Comparison of ENCODE assay signal across 8 cellular contexts in genomic region chr17:42673885-42674754, GRCh38. TPM values are rescaled to one million over a fixed set of nuclear protein-coding genes. Genes with fewer than 3 reads are reported as not detected.
DNase-seq lines count a peak whose midpoint lies in the region; ATAC-seq, FAIRE-seq and TF ChIP-seq lines count a peak whose summit lies in the region.

No MANE protein-coding gene starts in this region.

- no peak overlapping the region for H3K27ac ChIP-seq in astrocyte (ENCODE audit: low read depth, low read length)

- peak overlapping the region; percentile 41 for H2AFZ ChIP-seq in astrocyte (ENCODE audit: low read depth, low read length)

- peaks cover 63% of the 10 kb centered on the region for H4K20me1 ChIP-seq in astrocyte (ENCODE audit: insufficient read depth, low read length)

- FAIRE-seq in astrocyte (lab: Jason Lieb, UNC), result no peak

- peak; percentile 20 for TF ChIP-seq CTCF in astrocyte (IDR thresholded peaks at IDR 0.05; ENCODE audit: insufficient read depth, low read depth, low read length)

- H3K9me3 Mint-ChIP-seq in astrocyte (ENCODE audit: unreplicated experiment), result no peaks in the 10 kb centered on the region
- H3K9me3 Mint-ChIP-seq in stimulated activated naive CD8-positive, alpha-beta T cell treated with anti-CD3 and anti-CD28 coated beads, Interleukin-15, amount 100 ng/mL, for 72 hours, result no peaks in the 10 kb centered on the region

- H3K4me1 ChIP-seq in astrocyte (ENCODE audit: insufficient read depth, low read length), result peaks cover 41% of the 10 kb centered on the region

- H3K9me3 ChIP-seq in astrocyte (ENCODE audit: insufficient read depth, low read depth, low read length), result no peaks in the 10 kb centered on the region
- H3K9me3 ChIP-seq in iPS-18c (ENCODE audit: control insufficient read depth, insufficient read depth, low read length), result no peaks in the 10 kb centered on the region

- no peak overlapping the region for H3K27ac Mint-ChIP-seq in astrocyte (ENCODE audit: unreplicated experiment)
- no peak overlapping the region for H3K27ac Mint-ChIP-seq in stimulated activated naive CD8-positive, alpha-beta T cell treated with anti-CD3 and anti-CD28 coated beads, Interleukin-15, amount 100 ng/mL, for 72 hours

- no peak for ATAC-seq in stimulated activated naive CD8-positive, alpha-beta T cell treated with anti-CD3 and anti-CD28 coated beads, Interleukin-15, amount 100 ng/mL, for 72 hours
- ATAC-seq in GM18858 (IDR thresholded peaks at IDR 0.05; ENCODE audit: unreplicated experiment) (no peak), HG03280 (IDR thresholded peaks at IDR 0.05; ENCODE audit: unreplicated experiment) (no peak)

- H3K4me3 ChIP-seq in astrocyte (ENCODE audit: insufficient read depth, low read depth, low read length) (peak overlapping the region; percentile 43), iPS-18c (ENCODE audit: insufficient read depth, low read depth, low read length) (peak overlapping the region; percentile 34)

- H3K79me2 ChIP-seq in astrocyte (ENCODE audit: insufficient read depth, low read length), result peaks cover 23% of the 10 kb centered on the region

- H3K36me3 ChIP-seq in astrocyte (ENCODE audit: insufficient read depth, low read length), result peaks cover 3% of the 10 kb centered on the region

- no peak for TF ChIP-seq RAD21 in Ishikawa (IDR thresholded peaks at IDR 0.05; ENCODE audit: low read depth)

- no peaks in the 10 kb centered on the region for H3K27me3 ChIP-seq in astrocyte (ENCODE audit: insufficient read depth, low read length)

- peak overlapping the region; percentile 90 for H3K4me2 ChIP-seq in astrocyte (ENCODE audit: low read length)

- H3K9ac ChIP-seq in astrocyte (ENCODE audit: low read length), result no peak overlapping the region

- H3K4me1 Mint-ChIP-seq in astrocyte (ENCODE audit: low read depth, unreplicated experiment), result peaks cover 10% of the 10 kb centered on the region
- H3K4me1 Mint-ChIP-seq in stimulated activated naive CD8-positive, alpha-beta T cell treated with anti-CD3 and anti-CD28 coated beads, Interleukin-15, amount 100 ng/mL, for 72 hours, result peaks cover 67% of the 10 kb centered on the region

- H3K27me3 Mint-ChIP-seq in astrocyte (ENCODE audit: low read depth, unreplicated experiment), result peaks cover 6% of the 10 kb centered on the region
- peaks cover 75% of the 10 kb centered on the region for H3K27me3 Mint-ChIP-seq in stimulated activated naive CD8-positive, alpha-beta T cell treated with anti-CD3 and anti-CD28 coated beads, Interleukin-15, amount 100 ng/mL, for 72 hours

- DNase-seq in EL, result peak; percentile 73
- peak; percentile 31 for DNase-seq in astrocyte (ENCODE audit: low read depth)
- DNase-seq in stimulated activated naive CD8-positive, alpha-beta T cell treated with anti-CD3 and anti-CD28 coated beads, Interleukin-15, amount 100 ng/mL, for 72 hours, result peak in 1 of 2 donors; percentile 30
- no peak for DNase-seq in NCI-H187 treated with DMSO at 0.1 percent for 48 hours (lab: John Stamatoyannopoulos, UW)

- peak overlapping the region; percentile 77 for H3K4me3 Mint-ChIP-seq in astrocyte (ENCODE audit: unreplicated experiment)
- H3K4me3 Mint-ChIP-seq in stimulated activated naive CD8-positive, alpha-beta T cell treated with anti-CD3 and anti-CD28 coated beads, Interleukin-15, amount 100 ng/mL, for 72 hours, result peak overlapping the region; percentile 44 to 67

- peaks cover 13% of the 10 kb centered on the region for H3K36me3 Mint-ChIP-seq in astrocyte (ENCODE audit: low read depth, unreplicated experiment)

- TF ChIP-seq EP300 in Ishikawa (IDR thresholded peaks at IDR 0.05; ENCODE audit: borderline replicate concordance), result no peak

TF ChIP-seq in Ishikawa, 13 proteins besides CTCF, POLR2A, EP300 and RAD21:
- TF ChIP-seq YY1 (IDR thresholded peaks at IDR 0.05; ENCODE audit: low read depth), result no peak
- no peak for TF ChIP-seq CREB1 (IDR thresholded peaks at IDR 0.05; ENCODE audit: low read depth)
- peak; percentile 81 for TF ChIP-seq CEBPB (IDR thresholded peaks at IDR 0.05)
- TF ChIP-seq EGR1 (IDR thresholded peaks at IDR 0.05), result no peak
- peak; percentile 46; the same call in 1 of the 2 replicates for TF ChIP-seq NFIC (IDR thresholded peaks at IDR 0.05)

RNA-seq across cellular contexts. Expression of gene PLEKHH3, which starts 2.7 kb away (rescaled TPM):
- 14.1 and 14.5 TPM in 2 replicates for total RNA-seq in astrocyte

RNA-seq across cellular contexts. Expression of gene CCR10, which starts 7.5 kb away (rescaled TPM):
- 0.65 and 0.84 TPM in 2 replicates for total RNA-seq in astrocyte

RNA-seq across cellular contexts. Expression of gene CNTNAP1, which starts 8.2 kb away (rescaled TPM):
- total RNA-seq in astrocyte, result 11.4 and 16.4 TPM in 2 replicates

RNA-seq across cellular contexts. Expression of gene TUBG2, which starts 15.0 kb away (rescaled TPM):
- total RNA-seq in astrocyte, result 14.4 and 16.6 TPM in 2 replicates
